In the genomic region with DNA sequence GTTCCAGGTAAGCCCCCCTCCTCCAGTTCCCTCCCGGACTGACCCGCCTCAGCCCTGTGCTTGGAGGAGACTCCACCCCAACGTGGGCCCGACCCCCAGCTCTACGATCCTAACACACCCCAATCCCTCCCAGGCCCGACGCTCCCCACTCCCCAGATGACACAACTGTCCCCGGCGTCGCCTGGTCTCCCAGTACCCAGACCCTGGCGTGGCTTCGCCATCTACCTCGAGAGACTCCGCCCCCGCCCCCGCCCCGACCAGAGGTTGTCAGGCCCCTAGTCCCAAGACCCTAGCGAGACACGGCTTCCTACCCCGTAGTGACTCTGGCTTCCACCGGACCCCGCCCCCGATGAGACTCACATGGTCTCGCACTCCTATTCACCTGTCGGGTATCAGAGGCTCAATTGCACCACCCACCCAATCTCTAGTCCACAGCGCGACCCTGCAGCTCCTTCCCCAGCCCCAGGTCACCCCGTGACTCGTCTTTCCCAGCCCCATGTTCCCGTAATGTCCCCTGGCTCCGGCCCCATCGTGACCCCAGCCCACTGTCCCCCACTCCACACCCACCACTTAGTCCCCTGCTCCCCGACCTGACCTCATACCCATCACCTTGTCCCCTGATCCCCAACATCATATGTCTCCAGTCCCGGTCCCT, we compare ENCODE assay signal across 10 cellular contexts. TPM values are rescaled to one million over a fixed set of nuclear protein-coding genes. Genes with fewer than 3 reads are reported as not detected.
DNase-seq lines count a peak whose midpoint lies in the region; ATAC-seq and TF ChIP-seq lines count a peak whose summit lies in the region.
"Had no signal": no experiment of that assay in that cellular context is flagged by ENCODE, and none has a peak within 500 bp of the region (broad histone marks: within the 10 kb centered on the region; RNA-seq: fewer than 3 reads in every experiment).

No MANE protein-coding gene starts in this region.

- no peaks in the 10 kb centered on the region for H3K27me3 Mint-ChIP-seq in activated B cell treated with CpG ODN at 0.5 μM for 24 hours

- H3K4me2 ChIP-seq in smooth muscle cell: peak overlapping the region; percentile 79

- peaks cover 78% of the 10 kb centered on the region for H3K36me3 Mint-ChIP-seq in activated B cell treated with CpG ODN at 0.5 μM for 24 hours (ENCODE audit: low read depth)

- POLR2A ChIA-PET in activated B cell treated with CpG ODN at 0.5 μM for 24 hours (lab: Charles Lee): interaction anchor here (0.6 to 19.9 kb wide), 12 partner anchors 10 to 158 kb away, joined by 3 to 757 read pairs (median 16); a partner anchor contains a TSS

- H3K27me3 ChIP-seq in iPS-20b (ENCODE audit: insufficient read depth, low read length): peaks cover 29% of the 10 kb centered on the region
- no peaks in the 10 kb centered on the region for H3K27me3 ChIP-seq in smooth muscle cell (ENCODE audit: low read depth)
- H3K27me3 ChIP-seq: colonic mucosa had no signal

- H3K4me1 Mint-ChIP-seq in activated B cell treated with CpG ODN at 0.5 μM for 24 hours: peaks cover 90% of the 10 kb centered on the region

- WGBS in smooth muscle cell (ENCODE audit: low lambda C conversion rate): 18% methylated on average over 12 of the region's 34 CpGs

- peaks cover 4% of the 10 kb centered on the region; the same call in 1 of the 2 replicates for H3K4me1 ChIP-seq in iPS-20b (ENCODE audit: insufficient read depth, low read length)
- peaks cover 4% of the 10 kb centered on the region for H3K4me1 ChIP-seq in smooth muscle cell (ENCODE audit: low read depth)

- H3K36me3 ChIP-seq in iPS-20b (ENCODE audit: insufficient read depth, low read depth, low read length) (peaks cover 27% of the 10 kb centered on the region), smooth muscle cell (ENCODE audit: low read depth) (no peaks in the 10 kb centered on the region)
- H3K36me3 ChIP-seq: colonic mucosa had no signal

- H3K27ac Mint-ChIP-seq in activated B cell treated with CpG ODN at 0.5 μM for 24 hours: peak overlapping the region; percentile 100

- TF ChIP-seq CTCF in activated B cell treated with CpG ODN at 0.5 μM for 24 hours (IDR thresholded peaks at IDR 0.05) (no peak), smooth muscle cell (IDR thresholded peaks at IDR 0.05; ENCODE audit: borderline replicate concordance, insufficient read depth, poor library complexity, severe bottlenecking) (no peak)

- peaks cover 52% of the 10 kb centered on the region for H4K20me1 ChIP-seq in smooth muscle cell (ENCODE audit: low read depth)

- H3K4me3 Mint-ChIP-seq in activated B cell treated with CpG ODN at 0.5 μM for 24 hours: peak overlapping the region; percentile 100

- TF ChIP-seq POLR2A in GM15510 (IDR thresholded peaks at IDR 0.05; ENCODE audit: borderline replicate concordance, extremely low read depth, insufficient read length): peak; percentile 6

- intact Hi-C loops in activated B cell treated with CpG ODN at 0.5 μM for 24 hours (cut with micrococcal nuclease): loop anchor here (10.0 kb wide), 2 partner anchors 557 to 1007 kb away; a partner anchor contains a TSS

- H2AFZ ChIP-seq in smooth muscle cell (ENCODE audit: low read depth): no peak overlapping the region

- no peak overlapping the region for H3K27ac ChIP-seq in iPS-20b (ENCODE audit: low read length)
- no peak overlapping the region for H3K27ac ChIP-seq in smooth muscle cell (ENCODE audit: low read depth)

- H3K79me2 ChIP-seq in smooth muscle cell (ENCODE audit: low read depth): no peaks in the 10 kb centered on the region

- no peaks in the 10 kb centered on the region for H3K9me3 Mint-ChIP-seq in activated B cell treated with CpG ODN at 0.5 μM for 24 hours

- H3F3A ChIP-seq in smooth muscle cell (ENCODE audit: low read depth): peaks cover 4% of the 10 kb centered on the region

- ATAC-seq in activated B cell treated with CpG ODN at 0.5 μM for 24 hours (ENCODE audit: low read depth) (no peak), HG03139 (IDR thresholded peaks at IDR 0.05; ENCODE audit: unreplicated experiment) (no peak), HG03432 (IDR thresholded peaks at IDR 0.05; ENCODE audit: unreplicated experiment) (no peak)

- H3K9me3 ChIP-seq in iPS-20b (ENCODE audit: insufficient read depth, low read depth, low read length) (no peaks in the 10 kb centered on the region), smooth muscle cell (replicated peaks; ENCODE audit: low read depth) (no peaks in the 10 kb centered on the region)
- H3K9me3 ChIP-seq: colonic mucosa had no signal

- CTCF ChIA-PET in activated B cell treated with CpG ODN at 0.5 μM for 24 hours (lab: Charles Lee): no interaction called here

- peak; percentile 14 for DNase-seq in activated B cell treated with CpG ODN at 0.5 μM for 24 hours
- DNase-seq in smooth muscle cell (lab: John Stamatoyannopoulos, UW; ENCODE audit: unreplicated experiment): no peak
- no peak for DNase-seq in NOMO-1 (lab: John Stamatoyannopoulos, UW; ENCODE audit: unreplicated experiment in 2 of 2)
- no peak for DNase-seq in activated CD4-positive, alpha-beta T cell treated with anti-CD3 and anti-CD28 coated beads, Interleukin-2, amount 50 U/mL, for 4 hours

- H3K4me3 ChIP-seq in iPS-20b (ENCODE audit: low read length): peak overlapping the region; percentile 62; the same call in 1 of the 2 replicates
- no peak overlapping the region for H3K4me3 ChIP-seq in smooth muscle cell

- H3K9ac ChIP-seq in iPS-20b (ENCODE audit: low read depth, low read length): no peak overlapping the region
- H3K9ac ChIP-seq in smooth muscle cell (ENCODE audit: low read depth): no peak overlapping the region

RNA-seq across cellular contexts. Expression of a gene that starts 2.9 kb away (rescaled TPM):
- total RNA-seq in activated B cell treated with CpG ODN at 0.5 μM for 24 hours (1,587 and 1,688 TPM in 2 replicates), smooth muscle cell (not detected in 2 replicates)
- polyA plus RNA-seq in smooth muscle cell: 7.0 and 8.8 TPM in 2 replicates
- total RNA-seq: Daoy had no signal

RNA-seq across cellular contexts. Expression of a gene that starts 13.2 kb away (rescaled TPM):
- total RNA-seq in activated B cell treated with CpG ODN at 0.5 μM for 24 hours: 14.8 and 19.3 TPM in 2 replicates
- total RNA-seq in smooth muscle cell: 0.63 and 1.4 TPM in 2 replicates
- 2.3 and 2.8 TPM in 2 replicates for polyA plus RNA-seq in smooth muscle cell
- total RNA-seq: Daoy had no signal

RNA-seq across cellular contexts. Expression of a gene that starts 24.1 kb away (rescaled TPM):
- total RNA-seq in activated B cell treated with CpG ODN at 0.5 μM for 24 hours (5.3 TPM in 2 replicates), smooth muscle cell (46.0 and 71.8 TPM in 2 replicates)
- polyA plus RNA-seq in smooth muscle cell: 55.3 and 58.5 TPM in 2 replicates

RNA-seq across cellular contexts. Expression of a gene that starts 25.5 kb away (rescaled TPM):
- total RNA-seq in activated B cell treated with CpG ODN at 0.5 μM for 24 hours: 0.71 and 0.76 TPM in 2 replicates
- total RNA-seq in smooth muscle cell: 2.3 and 6.3 TPM in 2 replicates
- polyA plus RNA-seq in smooth muscle cell: 2.8 and 6.4 TPM in 2 replicates
- total RNA-seq: colonic mucosa had no signal

RNA-seq across cellular contexts. Expression of a gene that starts 49.9 kb away (rescaled TPM):
- total RNA-seq in activated B cell treated with CpG ODN at 0.5 μM for 24 hours (0.62 and 0.66 TPM in 2 replicates), smooth muscle cell (not detected in 2 replicates)
- polyA plus RNA-seq in smooth muscle cell: not detected in 2 replicates
- total RNA-seq: colonic mucosa, Daoy had no signal

Comparison
In these comparisons a context has a peak if more than half of its experiments do, and no peak if none do; other contexts are left out.
1. RNA of a gene that starts 2.9 kb away (total RNA-seq): 1,587 to 1,688 TPM in activated B cell treated with CpG ODN at 0.5 μM for 24 hours; not detected in smooth muscle cell; every median in the first group is over 1,000 times any median in the second.